Comparison of ENCODE assay signal across 24 cellular contexts in genomic region chr1:17460265-17460664, GRCh38. TPM values are rescaled to one million over a fixed set of nuclear protein-coding genes. Genes with fewer than 3 reads are reported as not detected.
DNase-seq lines count a peak whose midpoint lies in the region; ATAC-seq and TF ChIP-seq lines count a peak whose summit lies in the region.
"Had no signal": no experiment of that assay in that cellular context is flagged by ENCODE, and none has a peak within 500 bp of the region (broad histone marks: within the 10 kb centered on the region; RNA-seq: fewer than 3 reads in every experiment).

No MANE protein-coding gene starts in this region.

- no peaks in the 10 kb centered on the region for H3K9me3 Mint-ChIP-seq in GM23338
- H3K9me3 Mint-ChIP-seq: stimulated activated naive CD8-positive, alpha-beta T cell treated with anti-CD3 and anti-CD28 coated beads, Interleukin-15, amount 100 ng/mL, for 72 hours had no signal

- H3K27me3 ChIP-seq in GM23338 (ENCODE audit: insufficient read depth) (no peaks in the 10 kb centered on the region), esophagus squamous epithelium (peaks cover 0 to 12% (median 0%) of the 10 kb centered on the region in 4 donors)

- H2AFZ ChIP-seq in GM23338 = peak overlapping the region; percentile 23; the same call in 1 of the 2 replicates

- no peaks in the 10 kb centered on the region for H3K9me3 ChIP-seq in esophagus squamous epithelium
- H3K9me3 ChIP-seq: left lung, psoas muscle, upper lobe of right lung had no signal

- no peaks in the 10 kb centered on the region for H3K79me2 ChIP-seq in GM23338 (replicated peaks; ENCODE audit: insufficient read depth)

- no peaks in the 10 kb centered on the region for H3K9me2 ChIP-seq in GM23338 (ENCODE audit: insufficient read depth)

- no peaks in the 10 kb centered on the region for H3K36me3 Mint-ChIP-seq in GM23338 (ENCODE audit: low read depth)
- H3K36me3 Mint-ChIP-seq: CD4-positive, CD25-positive, alpha-beta regulatory T cell had no signal

- H3K27ac Mint-ChIP-seq in GM23338 = no peak overlapping the region
- H3K27ac Mint-ChIP-seq: CD4-positive, CD25-positive, alpha-beta regulatory T cell; stimulated activated naive CD8-positive, alpha-beta T cell treated with anti-CD3 and anti-CD28 coated beads, Interleukin-15, amount 100 ng/mL, for 72 hours; T-helper 17 cell had no signal

- peak overlapping the region; percentile 58 for H3K27ac ChIP-seq in 22Rv1
- H3K27ac ChIP-seq in GM23338 (ENCODE audit: low read depth) = no peak overlapping the region
- H3K27ac ChIP-seq in esophagus squamous epithelium = peak overlapping the region; percentile 65 to 95 (median 80)
- H3K27ac ChIP-seq in coronary artery = no peak overlapping the region
- H3K27ac ChIP-seq: left lung, psoas muscle, upper lobe of right lung, VCaP had no signal

- DNase-seq in GM23338 (ENCODE audit: low spot score) (no peak), RPMI7951 (ENCODE audit: low read depth) (peak; percentile 53), esophagus squamous epithelium (lab: John Stamatoyannopoulos, UW) (no peak), NCI-H1436 treated with DMSO at 0.1 percent for 48 hours (lab: John Stamatoyannopoulos, UW) (no peak), coronary artery (ENCODE audit: low spot score) (no peak), MV-4-11 (lab: John Stamatoyannopoulos, UW) (no peak)
- DNase-seq: amygdala; caudate nucleus; CD4-positive, CD25-positive, alpha-beta regulatory T cell; EL; erythroblast; NCI-H1694; psoas muscle; SIG-M5; stimulated activated CD4-positive, alpha-beta T cell treated with anti-CD3 and anti-CD28 coated beads, Interleukin-4, amount 100 ng/mL, for 1 hour; stimulated activated naive CD8-positive, alpha-beta T cell treated with anti-CD3 and anti-CD28 coated beads, Interleukin-15, amount 100 ng/mL, for 72 hours; T-helper 17 cell; upper lobe of right lung had no signal

- ATAC-seq in GM23338 (peak; percentile 45; the same call in 2 of the 3 replicates), HG03108 (IDR thresholded peaks at IDR 0.05; ENCODE audit: unreplicated experiment) (no peak)
- ATAC-seq: HepG2; left lung; psoas muscle; stimulated activated naive CD8-positive, alpha-beta T cell treated with anti-CD3 and anti-CD28 coated beads, Interleukin-15, amount 100 ng/mL, for 72 hours; T-helper 17 cell; upper lobe of right lung had no signal

- no peak overlapping the region for H3K4me2 ChIP-seq in GM23338
- H3K4me2 ChIP-seq: smooth muscle cell had no signal

- peaks cover 5% of the 10 kb centered on the region for H3K27me3 Mint-ChIP-seq in GM23338 (ENCODE audit: insufficient read depth, low read depth, poor library complexity)
- H3K27me3 Mint-ChIP-seq: CD4-positive, CD25-positive, alpha-beta regulatory T cell; stimulated activated naive CD8-positive, alpha-beta T cell treated with anti-CD3 and anti-CD28 coated beads, Interleukin-15, amount 100 ng/mL, for 72 hours had no signal

- intact Hi-C loops in esophagus squamous epithelium (cut with DNase I) = no loop called here

- TF ChIP-seq POLR2A in esophagus squamous epithelium (IDR thresholded peaks at IDR 0.05) = no peak

- H3K4me3 Mint-ChIP-seq in GM23338 = no peak overlapping the region
- H3K4me3 Mint-ChIP-seq: CD4-positive, CD25-positive, alpha-beta regulatory T cell; stimulated activated naive CD8-positive, alpha-beta T cell treated with anti-CD3 and anti-CD28 coated beads, Interleukin-15, amount 100 ng/mL, for 72 hours; T-helper 17 cell had no signal

- H3K4me1 ChIP-seq in GM23338 (ENCODE audit: insufficient read depth) (peaks cover 11% of the 10 kb centered on the region), esophagus squamous epithelium (peaks cover 0 to 28% (median 0%) of the 10 kb centered on the region in 3 donors)
- H3K4me1 ChIP-seq: left lung, psoas muscle, upper lobe of right lung had no signal

- H3K36me3 ChIP-seq in GM23338 (ENCODE audit: insufficient read depth) (no peaks in the 10 kb centered on the region), esophagus squamous epithelium (no peaks in the 10 kb centered on the region)
- H3K36me3 ChIP-seq: left lung, upper lobe of right lung had no signal

- H3K4me3 ChIP-seq in GM23338 (no peak overlapping the region), esophagus squamous epithelium (peak overlapping the region in 1 of 4 donors; percentile 21), coronary artery (no peak overlapping the region)
- H3K4me3 ChIP-seq: left lung, psoas muscle, smooth muscle cell, upper lobe of right lung had no signal

- no peaks in the 10 kb centered on the region for H3F3A ChIP-seq in GM23338 (replicated peaks; ENCODE audit: low read depth)

- TF ChIP-seq CTCF in 22Rv1 (IDR thresholded peaks at IDR 0.05) = no peak
- TF ChIP-seq CTCF in GM23338 (conservative IDR thresholded peaks at IDR 0.05; ENCODE audit: low read depth in 2 of 2) = no peak
- no peak for TF ChIP-seq CTCF in esophagus squamous epithelium (IDR thresholded peaks at IDR 0.05)
- TF ChIP-seq CTCF in coronary artery (IDR thresholded peaks at IDR 0.05) = no peak

- H3K4me1 Mint-ChIP-seq in GM23338 = peaks cover 13% of the 10 kb centered on the region
- H3K4me1 Mint-ChIP-seq: CD4-positive, CD25-positive, alpha-beta regulatory T cell; stimulated activated naive CD8-positive, alpha-beta T cell treated with anti-CD3 and anti-CD28 coated beads, Interleukin-15, amount 100 ng/mL, for 72 hours; T-helper 17 cell had no signal

- no peaks in the 10 kb centered on the region for H4K20me1 ChIP-seq in GM23338 (replicated peaks; ENCODE audit: insufficient read depth)

- WGBS in esophagus squamous epithelium, 2 donors = 50 to 61% methylated on average over 3 of the region's 9 CpGs

TF ChIP-seq in GM23338, 12 proteins besides CTCF, POLR2A, EP300 and RAD21 (continues in another document):
- TF ChIP-seq POLR2AphosphoS5 (IDR thresholded peaks at IDR 0.05; ENCODE audit: low read depth) (no peak), ZNF462 (CRISPR knock-in tag; IDR thresholded peaks at IDR 0.05) (no peak), STAT1 (IDR thresholded peaks at IDR 0.05; ENCODE audit: unreplicated experiment) (no peak), EZH2 (IDR thresholded peaks at IDR 0.05; ENCODE audit: low read depth, unreplicated experiment) (no peak), JUNB (IDR thresholded peaks at IDR 0.05; ENCODE audit: unreplicated experiment) (no peak)

RNA-seq across cellular contexts. Expression of gene RCC2, which starts 20.8 kb away (rescaled TPM):
- 367 and 386 TPM in 2 replicates for total RNA-seq in GM23338 (2014; rRNA removed; shearing (Covaris generic))
- 97.1 and 99.3 TPM in 2 replicates for polyA plus RNA-seq in GM23338 (2016; fragmentation: Nextera tagmentation; extraction: Ambion mirVana)
- total RNA-seq in RPMI7951 (2014; rRNA removed; shearing (Covaris generic)) = 60.7 and 61.9 TPM in 2 replicates
- total RNA-seq in esophagus squamous epithelium = 10 to 100 TPM; 51.3 to 81.3 (median 53.6) TPM

Comparison
In these comparisons a context has a peak if more than half of its experiments do, and no peak if none do; other contexts are left out.
1. H3K27ac ChIP-seq: peak in 22Rv1 (single experiment) and esophagus squamous epithelium (4 of 4); none in GM23338 (single experiment) and coronary artery (0 of 2).